ENCODE assay signal across 15 cellular contexts in genomic region chr10:69486922-69487730, GRCh38. TPM values are rescaled to one million over a fixed set of nuclear protein-coding genes. Genes with fewer than 3 reads are reported as not detected.
DNase-seq lines count a peak whose midpoint lies in the region; ATAC-seq and TF ChIP-seq lines count a peak whose summit lies in the region.
"Had no signal": no experiment of that assay in that cellular context is flagged by ENCODE, and none has a peak within 500 bp of the region (broad histone marks: within the 10 kb centered on the region; RNA-seq: fewer than 3 reads in every experiment).

No MANE protein-coding gene starts in this region.

- H3K27me3 ChIP-seq in sigmoid colon (no peaks in the 10 kb centered on the region), H7 (ENCODE audit: control insufficient read depth, insufficient read depth, low read length) (no peaks in the 10 kb centered on the region)

- peak overlapping the region; percentile 62 for H3K27ac Mint-ChIP-seq in glutamatergic neuron (ENCODE audit: unreplicated experiment)

- peaks cover 27% of the 10 kb centered on the region for H3K4me1 Mint-ChIP-seq in glutamatergic neuron (ENCODE audit: low read depth, unreplicated experiment)

- 72 to 88% methylated on average over 9 of the region's 9 CpGs for WGBS in sigmoid colon, 2 donors

- peak overlapping the region; percentile 62 for H3K27ac ChIP-seq in RWPE1
- peak overlapping the region; percentile 87 to 93 (median 92) for H3K27ac ChIP-seq in sigmoid colon
- H3K27ac ChIP-seq: SK-N-MC had no signal

- H3K36me3 ChIP-seq in sigmoid colon = peaks cover 0 to 4% (median 0%) of the 10 kb centered on the region in 4 donors
- no peaks in the 10 kb centered on the region for H3K36me3 ChIP-seq in H7 (replicated peaks; ENCODE audit: control insufficient read depth, insufficient read depth, low read length)

- intact Hi-C loops in sigmoid colon (cut with DNase I) = no loop called here

- H3K4me3 Mint-ChIP-seq in glutamatergic neuron (ENCODE audit: unreplicated experiment) = no peak overlapping the region
- H3K4me3 Mint-ChIP-seq: effector memory CD8-positive, alpha-beta T cell; neural crest cell had no signal

- POLR2A ChIA-PET in RWPE1 (lab: Yijun Ruan, JAX; ENCODE audit: low non-redundant PET) = no interaction called here

- no peak for TF ChIP-seq EP300 in sigmoid colon (IDR thresholded peaks at IDR 0.05)

- H3K4me3 ChIP-seq in sigmoid colon (no peak overlapping the region), H7 (ENCODE audit: insufficient read depth, low read depth, low read length) (no peak overlapping the region)
- H3K4me3 ChIP-seq: SK-N-MC had no signal

- peaks cover 3% of the 10 kb centered on the region for H3K27me3 Mint-ChIP-seq in glutamatergic neuron (ENCODE audit: unreplicated experiment)

- peaks cover 0 to 2% (median 0%) of the 10 kb centered on the region in 4 donors for H3K9me3 ChIP-seq in sigmoid colon

- CTCF ChIA-PET in RWPE1 (lab: Yijun Ruan, JAX) = no interaction called here

- TF ChIP-seq POLR2A in sigmoid colon (IDR thresholded peaks at IDR 0.05) = no peak

- DNase-seq in DMS79 (lab: John Stamatoyannopoulos, UW) = peak; percentile 76
- peak; percentile 66 for DNase-seq in RWPE1 (ENCODE audit: low spot score)
- no peak for DNase-seq in glutamatergic neuron
- no peak for DNase-seq in sigmoid colon
- DNase-seq in H7 = no peak
- DNase-seq in putamen (ENCODE audit: low spot score) = no peak
- DNase-seq: activated CD8-positive, alpha-beta memory T cell treated with anti-CD3 and anti-CD28 coated beads for 24 hours; activated effector memory CD4-positive, alpha-beta T cell treated with anti-CD3 and anti-CD28 coated beads, Interleukin-2, amount 50 U/mL, for 16 hours; effector memory CD8-positive, alpha-beta T cell; NCI-H2171 treated with DMSO at 0.1 percent for 48 hours had no signal

- peaks cover 16% of the 10 kb centered on the region for H3K36me3 Mint-ChIP-seq in glutamatergic neuron (ENCODE audit: unreplicated experiment)

- no peak for ATAC-seq in HG03442 (IDR thresholded peaks at IDR 0.05; ENCODE audit: unreplicated experiment)
- ATAC-seq in HG03280 (IDR thresholded peaks at IDR 0.05; ENCODE audit: unreplicated experiment) = no peak
- ATAC-seq: effector memory CD8-positive, alpha-beta T cell; left lobe of liver had no signal

- no peak for TF ChIP-seq CTCF in RWPE1 (conservative IDR thresholded peaks at IDR 0.05; ENCODE audit: low read depth)
- TF ChIP-seq CTCF in glutamatergic neuron (IDR thresholded peaks at IDR 0.05; ENCODE audit: partially characterized antibody, unreplicated experiment) = no peak
- TF ChIP-seq CTCF in sigmoid colon (IDR thresholded peaks at IDR 0.05) = no peak

- H3K4me1 ChIP-seq in sigmoid colon = peaks cover 0 to 78% (median 73%) of the 10 kb centered on the region in 4 donors

- H3K9me3 Mint-ChIP-seq in glutamatergic neuron (ENCODE audit: unreplicated experiment) = peaks cover 9% of the 10 kb centered on the region

RNA-seq across cellular contexts. Expression of gene TSPAN15, which starts 35.9 kb away (rescaled TPM):
- 49.8 TPM for total RNA-seq in glutamatergic neuron (ENCODE audit: unreplicated experiment)
- total RNA-seq in sigmoid colon = 10 to 100 TPM; 55.4 to 76.4 (median 67.4) TPM
- 100 to 1,000 TPM in 1 of 3 donors, 10 to 100 TPM in 2; 43.0 to 100 (median 70.9) TPM for polyA plus RNA-seq in sigmoid colon
- total RNA-seq in H7 (2014; rRNA removed; shearing (Covaris generic)) = 5.0 and 6.5 TPM in 2 replicates

Comparison
In these comparisons a context has a peak if more than half of its experiments do, and no peak if none do; other contexts are left out.
1. DNase-seq: peak in DMS79 (single experiment) and RWPE1 (single experiment); none in glutamatergic neuron (single experiment), sigmoid colon (single experiment), H7 (single experiment) and putamen (single experiment).